In the genomic region with DNA sequence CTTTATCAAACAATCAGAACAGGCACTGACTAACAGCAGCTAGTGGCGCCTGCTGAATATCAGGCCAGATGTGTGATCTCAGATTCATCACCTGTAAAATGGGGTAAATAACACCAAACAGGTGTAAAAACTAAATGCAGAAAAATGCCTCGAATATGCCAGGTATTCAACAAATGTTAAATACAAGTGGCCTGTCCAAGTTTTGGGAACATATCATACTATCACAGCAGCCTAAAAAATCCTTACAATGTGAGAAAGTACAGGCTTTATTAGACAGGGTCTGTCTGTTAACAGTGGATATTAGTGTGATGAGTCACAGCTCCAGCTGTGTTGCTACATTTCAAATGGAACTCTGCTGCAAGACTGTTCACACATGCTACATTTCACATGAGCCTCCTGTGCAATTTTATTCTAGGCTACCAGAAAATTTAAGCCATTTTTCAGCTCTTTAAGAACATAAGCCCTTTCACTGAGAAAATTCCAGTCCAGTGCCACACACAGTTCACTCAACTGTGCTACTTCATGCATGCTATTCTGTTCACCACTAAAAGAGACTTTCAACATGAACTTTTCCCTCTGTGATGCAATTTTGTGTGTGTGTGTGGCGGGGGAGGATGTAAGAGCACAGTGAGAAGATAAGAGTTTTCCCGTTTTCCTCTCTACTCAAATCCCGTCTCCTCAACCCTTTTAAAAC, we compare ENCODE assay signal across 9 cellular contexts. TPM values are rescaled to one million over a fixed set of nuclear protein-coding genes. Genes with fewer than 3 reads are reported as not detected.
DNase-seq lines count a peak whose midpoint lies in the region; ATAC-seq and TF ChIP-seq lines count a peak whose summit lies in the region.
"Had no signal": no experiment of that assay in that cellular context is flagged by ENCODE, and none has a peak within 500 bp of the region (broad histone marks: within the 10 kb centered on the region; RNA-seq: fewer than 3 reads in every experiment).

No MANE protein-coding gene starts in this region.

- H3K79me2 ChIP-seq in fibroblast of lung (ENCODE audit: control insufficient read depth, insufficient read depth, low read length): no peaks in the 10 kb centered on the region

- peak overlapping the region; percentile 62 for H3K27ac ChIP-seq in fibroblast of lung (ENCODE audit: insufficient read depth, low read length)

- H3K27me3 ChIP-seq in fibroblast of lung (ENCODE audit: control insufficient read depth, insufficient read depth, low read length): no peaks in the 10 kb centered on the region

- no peak for TF ChIP-seq CTCF in fibroblast of lung (conservative IDR thresholded peaks at IDR 0.05 in 1 of 2, IDR thresholded peaks at IDR 0.05 in 1 of 2; ENCODE audit: low read depth in 1 of 2, low read length in 2 of 2)
- no peak for TF ChIP-seq CTCF in omental fat pad (IDR thresholded peaks at IDR 0.05)

- ATAC-seq in omental fat pad (ENCODE audit: low FRiP score) (peak; percentile 92), GM18511 (IDR thresholded peaks at IDR 0.05; ENCODE audit: unreplicated experiment) (no peak), GM18505 (IDR thresholded peaks at IDR 0.05; ENCODE audit: unreplicated experiment) (no peak)
- ATAC-seq in activated CD4-positive, CD25-positive, alpha-beta regulatory T cell treated with anti-CD3 and anti-CD28 coated beads, Interleukin-2, amount 50 U/mL, for 24 hours: no peak

- peak overlapping the region; percentile 75 for H3K4me2 ChIP-seq in fibroblast of lung (ENCODE audit: extremely low read depth, insufficient read depth, low read length)

- H3K4me3 ChIP-seq in fibroblast of lung (replicated peaks in 1 of 4; ENCODE audit: control extremely low read depth in 1 of 4, insufficient read depth in 1 of 4, low read depth in 3 of 4, low read length in 4 of 4): peak overlapping the region in 1 of 4 experiments; percentile 30

- no peaks in the 10 kb centered on the region for H3K36me3 ChIP-seq in fibroblast of lung (ENCODE audit: control insufficient read depth, insufficient read depth, low read length)

- peaks cover 16% of the 10 kb centered on the region for H3K4me1 ChIP-seq in fibroblast of lung (ENCODE audit: control insufficient read depth, extremely low read depth, insufficient read depth, low read length)

- H4K20me1 ChIP-seq in fibroblast of lung (ENCODE audit: control insufficient read depth, extremely low read depth, insufficient read depth, low read length): no peaks in the 10 kb centered on the region

- DNase-seq in COLO829 (ENCODE audit: low spot score) (peak; percentile 59), OCI-M1 (lab: John Stamatoyannopoulos, UW) (peak; percentile 8), fibroblast of lung (ENCODE audit: low read depth in 2 of 2) (peak; percentile 89 to 95), omental fat pad (ENCODE audit: low spot score) (no peak), NCI-H1048 (lab: John Stamatoyannopoulos, UW) (no peak)
- DNase-seq: posterior cingulate gyrus had no signal

- no peaks in the 10 kb centered on the region for H3K9me3 ChIP-seq in fibroblast of lung (ENCODE audit: control insufficient read depth, insufficient read depth, low read depth, low read length)

- TF ChIP-seq POLR2A in GM18505 (IDR thresholded peaks at IDR 0.05; ENCODE audit: borderline replicate concordance, extremely low read depth, insufficient read depth, insufficient read length): no peak

- H2AFZ ChIP-seq in fibroblast of lung (ENCODE audit: low read length): no peak overlapping the region

- no peak overlapping the region for H3K9ac ChIP-seq in fibroblast of lung (ENCODE audit: insufficient read depth, low read length)

RNA-seq across cellular contexts. Expression of a gene that starts 56.7 kb away (rescaled TPM):
- total RNA-seq in fibroblast of lung (31.3 and 46.9 TPM in 2 replicates), omental fat pad (10 to 100 TPM; 36.8 to 49.7 (median 44.8) TPM)
- 43.1 and 105 TPM in 2 replicates for polyA plus RNA-seq in fibroblast of lung
- 31.9 and 66.1 TPM in 2 replicates for polyA plus RNA-seq in fibroblast of lung (2012)
- 65.8 and 94.2 TPM in 2 replicates for polyA minus RNA-seq in fibroblast of lung (ENCODE audit: low replicate concordance)

Comparison
In these comparisons a context has a peak if more than half of its experiments do, and no peak if none do; other contexts are left out.
1. DNase-seq: peak in COLO829 (single experiment), OCI-M1 (single experiment) and fibroblast of lung (2 of 2); none in omental fat pad (single experiment) and NCI-H1048 (single experiment).